Comparison of ENCODE assay signal across 19 cellular contexts in the genomic region with DNA sequence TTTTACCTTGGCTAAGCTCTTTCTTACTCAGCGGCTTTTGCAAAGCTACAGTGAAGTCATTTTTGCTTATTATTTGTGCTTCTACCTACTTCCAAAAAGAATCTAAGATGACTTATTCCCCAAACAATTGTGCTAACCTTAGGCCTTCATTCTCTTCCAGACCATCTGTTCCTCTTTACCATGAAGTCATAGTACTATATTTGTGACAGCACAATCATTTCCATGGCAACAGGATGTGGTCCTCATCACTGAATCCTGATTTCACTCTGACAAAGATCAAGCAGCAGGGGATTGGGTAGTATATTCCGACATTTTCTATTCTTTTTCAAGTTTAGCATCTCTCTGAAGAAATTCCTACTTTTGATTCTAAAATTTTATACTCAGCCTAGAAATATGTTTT. TPM values are rescaled to one million over a fixed set of nuclear protein-coding genes. Genes with fewer than 3 reads are reported as not detected.
DNase-seq lines count a peak whose midpoint lies in the region; ATAC-seq, FAIRE-seq and TF ChIP-seq lines count a peak whose summit lies in the region.
"Had no signal": no experiment of that assay in that cellular context is flagged by ENCODE, and none has a peak within 500 bp of the region (broad histone marks: within the 10 kb centered on the region; RNA-seq: fewer than 3 reads in every experiment).

No MANE protein-coding gene starts in this region.

- H3K4me3 ChIP-seq in SK-N-SH (ENCODE audit: low read depth in 2 of 2, low read length in 1 of 2), result no peak overlapping the region
- H3K4me3 ChIP-seq in OCI-LY7 (ENCODE audit: low read depth, low read length, poor library complexity, severe bottlenecking), result no peak overlapping the region
- H3K4me3 ChIP-seq: gastroesophageal sphincter, left lung, mucosa of descending colon, transverse colon had no signal

- BruUV-seq in OCI-LY7 (replicated peaks; lab: Mats Ljungman, UMichigan), result no TSS peak

- WGBS in SK-N-SH (ENCODE audit: low lambda C conversion rate), result 77% methylated on average over 2 of the region's 2 CpGs

- H3K9ac ChIP-seq in SK-N-SH, result no peak overlapping the region

- H3K4me2 ChIP-seq in SK-N-SH (no peak overlapping the region), OCI-LY7 (ENCODE audit: low read length) (no peak overlapping the region)

- H3K9me2 ChIP-seq in SK-N-SH, result no peaks in the 10 kb centered on the region
- no peaks in the 10 kb centered on the region for H3K9me2 ChIP-seq in OCI-LY7 (ENCODE audit: insufficient read depth, low read length)

- H2AFZ ChIP-seq in SK-N-SH (ENCODE audit: low read depth) (no peak overlapping the region), OCI-LY7 (ENCODE audit: low read length) (no peak overlapping the region; the same call in 1 of the 2 replicates)

- TF ChIP-seq EP300 in SK-N-SH (IDR thresholded peaks at IDR 0.05; ENCODE audit: borderline replicate concordance in 1 of 2, low read depth in 1 of 2, low read length in 1 of 2), result no peak

- TF ChIP-seq RAD21 in SK-N-SH (IDR thresholded peaks at IDR 0.05; ENCODE audit: low read length), result no peak

- no peaks in the 10 kb centered on the region for H3K36me3 ChIP-seq in SK-N-SH (replicated peaks in 1 of 2; ENCODE audit: control insufficient read depth in 1 of 2, insufficient read depth in 2 of 2, low read length in 1 of 2)
- no peaks in the 10 kb centered on the region for H3K36me3 ChIP-seq in OCI-LY7 (ENCODE audit: insufficient read depth, low read length)
- H3K36me3 ChIP-seq: gastroesophageal sphincter, left lung, transverse colon had no signal

- H3K4me1 ChIP-seq in SK-N-SH (ENCODE audit: control insufficient read depth in 1 of 2, insufficient read depth in 2 of 2, low read depth in 1 of 2, low read length in 1 of 2) (no peaks in the 10 kb centered on the region; a peak in 1 of 4 replicates), OCI-LY7 (ENCODE audit: insufficient read depth, low read length, poor library complexity, severe bottlenecking) (no peaks in the 10 kb centered on the region)
- H3K4me1 ChIP-seq: gastroesophageal sphincter, left lung, transverse colon had no signal

- no peak for FAIRE-seq in HTR-8/SVneo (lab: Jason Lieb, UNC)

- no peak for ATAC-seq in SK-N-SH treated with all-trans-retinoic acid at 6 μM for 48 hours
- no peak for ATAC-seq in HG02798 (IDR thresholded peaks at IDR 0.05; ENCODE audit: poor library complexity, unreplicated experiment)
- ATAC-seq: gastroesophageal sphincter; left lung; mucosa of descending colon; stimulated activated memory B cell treated with anti-CD40 and anti-IgM and Interleukin-4, amounts not matched to agents 10 μg/mL and 1 μg/mL and 100 μg/mL, for 72 hours had no signal

- H4K20me1 ChIP-seq in SK-N-SH (ENCODE audit: insufficient read depth), result no peaks in the 10 kb centered on the region
- H4K20me1 ChIP-seq in OCI-LY7 (ENCODE audit: insufficient read depth, low read length), result no peaks in the 10 kb centered on the region

- CTCF ChIA-PET in SK-N-SH (lab: Yijun Ruan, JAX), result interaction anchor here (1.1 to 1.2 kb wide), 2 partner anchors 13 to 167 kb away, joined by 3 to 4 read pairs; no protein-coding TSS in a partner anchor
- CTCF ChIA-PET in OCI-LY7 (lab: Charles Lee; ENCODE audit: unreplicated experiment), result no interaction called here

- intact Hi-C loops in OCI-LY7 (cut with micrococcal nuclease; ENCODE audit: unreplicated experiment), result loop anchor here (10.0 kb wide), 1 partner anchor 148 kb away; no protein-coding TSS in a partner anchor

- TF ChIP-seq CTCF in SK-N-SH (IDR thresholded peaks at IDR 0.05) (no peak), OCI-LY7 (conservative IDR thresholded peaks at IDR 0.05; ENCODE audit: low read length) (no peak)

- H3K9me3 ChIP-seq in SK-N-SH (no peaks in the 10 kb centered on the region), OCI-LY7 (ENCODE audit: low read length) (no peaks in the 10 kb centered on the region)
- H3K9me3 ChIP-seq: gastroesophageal sphincter, left lung, mucosa of descending colon, transverse colon had no signal

- H3K79me2 ChIP-seq in SK-N-SH (ENCODE audit: insufficient read depth), result no peaks in the 10 kb centered on the region
- H3K79me2 ChIP-seq in OCI-LY7 (ENCODE audit: insufficient read depth, low read depth, low read length), result no peaks in the 10 kb centered on the region

- POLR2A ChIA-PET in SK-N-SH (lab: Yijun Ruan, JAX) (no interaction called here), OCI-LY7 (lab: Charles Lee) (interaction anchor here (0.7 kb wide), 1 partner anchor 33 kb away, joined by 3 read pairs; no protein-coding TSS in a partner anchor)

- H3K27ac ChIP-seq in SK-N-SH (ENCODE audit: low read depth in 2 of 2, low read length in 1 of 2), result no peak overlapping the region
- H3K27ac ChIP-seq in OCI-LY7 (ENCODE audit: low read depth, low read length, poor library complexity, severe bottlenecking), result no peak overlapping the region
- H3K27ac ChIP-seq: C4-2B, gastroesophageal sphincter, left lung, RWPE1, transverse colon had no signal

- peak; percentile 52 for DNase-seq in SK-N-SH
- peak; percentile 14 for DNase-seq in RKO (ENCODE audit: low spot score)
- peak; percentile 6 for DNase-seq in fibroblast of peridontal ligament (ENCODE audit: extremely low read depth)
- DNase-seq in HTR-8/SVneo (ENCODE audit: insufficient read length, low spot score), result no peak
- no peak for DNase-seq in OCI-LY7 (ENCODE audit: low spot score)
- DNase-seq in RPMI8226, result no peak
- DNase-seq: activated CD4-positive, alpha-beta T cell treated with anti-CD3 and anti-CD28 coated beads, Interleukin-2, amount 50 U/mL, for 1 hour; activated naive CD4-positive, alpha-beta T cell; left lung; MM.1S; mucosa of descending colon; NCI-H1930; transverse colon had no signal

- H3K27me3 ChIP-seq in SK-N-SH (ENCODE audit: insufficient read depth), result peaks cover 1% of the 10 kb centered on the region; the same call in 1 of the 2 replicates
- H3K27me3 ChIP-seq: gastroesophageal sphincter, left lung, transverse colon had no signal

- peaks cover 3% of the 10 kb centered on the region for H3F3A ChIP-seq in SK-N-SH (replicated peaks; ENCODE audit: insufficient read depth)

TF ChIP-seq in SK-N-SH, 30 proteins besides CTCF, POLR2A, EP300 and RAD21 (continues in another document):
- TF ChIP-seq, protein P1, sequence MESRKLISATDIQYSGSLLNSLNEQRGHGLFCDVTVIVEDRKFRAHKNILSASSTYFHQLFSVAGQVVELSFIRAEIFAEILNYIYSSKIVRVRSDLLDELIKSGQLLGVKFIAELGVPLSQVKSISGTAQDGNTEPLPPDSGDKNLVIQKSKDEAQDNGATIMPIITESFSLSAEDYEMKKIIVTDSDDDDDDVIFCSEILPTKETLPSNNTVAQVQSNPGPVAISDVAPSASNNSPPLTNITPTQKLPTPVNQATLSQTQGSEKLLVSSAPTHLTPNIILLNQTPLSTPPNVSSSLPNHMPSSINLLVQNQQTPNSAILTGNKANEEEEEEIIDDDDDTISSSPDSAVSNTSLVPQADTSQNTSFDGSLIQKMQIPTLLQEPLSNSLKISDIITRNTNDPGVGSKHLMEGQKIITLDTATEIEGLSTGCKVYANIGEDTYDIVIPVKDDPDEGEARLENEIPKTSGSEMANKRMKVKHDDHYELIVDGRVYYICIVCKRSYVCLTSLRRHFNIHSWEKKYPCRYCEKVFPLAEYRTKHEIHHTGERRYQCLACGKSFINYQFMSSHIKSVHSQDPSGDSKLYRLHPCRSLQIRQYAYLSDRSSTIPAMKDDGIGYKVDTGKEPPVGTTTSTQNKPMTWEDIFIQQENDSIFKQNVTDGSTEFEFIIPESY (IDR thresholded peaks at IDR 0.05; ENCODE audit: borderline replicate concordance, low read depth), result no peak
- TF ChIP-seq TEAD4 (IDR thresholded peaks at IDR 0.05; ENCODE audit: borderline replicate concordance, insufficient read depth), result no peak
- TF ChIP-seq POLR2AphosphoS5 (IDR thresholded peaks at IDR 0.05; ENCODE audit: low read depth, low read length), result no peak
- TF ChIP-seq EZH2phosphoT487 (IDR thresholded peaks at IDR 0.05; ENCODE audit: borderline replicate concordance, low read depth), result no peak
- no peak for TF ChIP-seq MEF2A (IDR thresholded peaks at IDR 0.05; ENCODE audit: borderline replicate concordance, low read depth)

TF ChIP-seq in SK-N-SH treated with all-trans-retinoic acid at 6 μM for 48 hours, 23 proteins besides CTCF, POLR2A, EP300 and RAD21 (continues in another document):
- TF ChIP-seq CSRNP3 (CRISPR knock-in tag; IDR thresholded peaks at IDR 0.05) (no peak), POU6F1 (CRISPR knock-in tag; IDR thresholded peaks at IDR 0.05; ENCODE audit: borderline replicate concordance, low read depth) (no peak), CSDC2 (CRISPR knock-in tag; IDR thresholded peaks at IDR 0.05) (no peak)

RNA-seq across cellular contexts. Expression of gene NMNAT2, which starts 24.8 kb away (rescaled TPM):
- polyA plus RNA-seq in SK-N-SH (2012; rRNA removed), result 0.06 and 0.07 TPM in 2 replicates
- polyA plus RNA-seq in SK-N-SH (2012; cell fraction: cytosol; rRNA removed), result 0.19 and 0.73 TPM in 2 replicates
- polyA plus RNA-seq in SK-N-SH (2012; cell fraction: nucleus; rRNA removed), result 0.13 and 0.29 TPM in 2 replicates
- total RNA-seq in OCI-LY7 (2014; rRNA removed; shearing (Covaris generic)), result not detected in 2 replicates
- not detected in 2 replicates for total RNA-seq in OCI-LY7 (2022)

RNA-seq across cellular contexts. Expression of gene SMG7, which starts 29.3 kb away (rescaled TPM):
- polyA plus RNA-seq in SK-N-SH (2012; rRNA removed), result 19.8 and 26.0 TPM in 2 replicates
- 18.2 and 21.8 TPM in 2 replicates for polyA plus RNA-seq in SK-N-SH (2012; cell fraction: cytosol; rRNA removed)
- 18.5 and 30.6 TPM in 2 replicates for polyA plus RNA-seq in SK-N-SH (2012; cell fraction: nucleus; rRNA removed)
- total RNA-seq in OCI-LY7 (2014; rRNA removed; shearing (Covaris generic)), result 36.4 and 45.0 TPM in 2 replicates
- 172 and 185 TPM in 2 replicates for total RNA-seq in OCI-LY7 (2022)

Comparison
In these comparisons a context has a peak if more than half of its experiments do, and no peak if none do; other contexts are left out.
1. DNase-seq: peak in SK-N-SH (single experiment), RKO (single experiment) and fibroblast of peridontal ligament (single experiment); none in HTR-8/SVneo (single experiment), OCI-LY7 (single experiment) and RPMI8226 (single experiment).